In the genomic region with DNA sequence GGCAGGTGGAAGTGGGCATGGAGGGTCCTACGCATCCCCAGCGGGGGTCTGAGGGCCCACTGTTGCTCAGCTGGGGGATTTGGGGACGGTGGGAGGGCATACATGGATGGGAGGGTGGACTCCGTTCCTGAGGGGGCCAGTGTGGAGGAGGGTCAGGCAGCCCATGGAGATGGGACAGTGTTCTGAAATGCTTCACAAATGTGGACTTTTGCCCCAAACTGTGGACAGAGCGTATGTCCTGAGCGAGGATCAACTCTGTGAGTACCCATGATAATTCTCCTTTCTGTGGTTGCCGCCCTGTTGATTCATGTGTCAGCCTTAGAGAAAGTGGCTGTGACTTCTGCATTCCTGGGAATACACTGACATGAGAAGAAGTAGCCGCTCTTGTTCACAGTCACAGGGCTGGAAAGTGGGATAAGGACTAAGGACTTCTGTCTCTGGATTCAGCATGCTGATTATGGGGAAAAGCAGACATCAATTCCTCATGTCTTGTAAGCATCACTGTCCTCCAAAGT, we compare ENCODE assay signal across 9 cellular contexts. TPM values are rescaled to one million over a fixed set of nuclear protein-coding genes. Genes with fewer than 3 reads are reported as not detected.
DNase-seq lines count a peak whose midpoint lies in the region; ATAC-seq and TF ChIP-seq lines count a peak whose summit lies in the region.
"Had no signal": no experiment of that assay in that cellular context is flagged by ENCODE, and none has a peak within 500 bp of the region (broad histone marks: within the 10 kb centered on the region; RNA-seq: fewer than 3 reads in every experiment).

No MANE protein-coding gene starts in this region.

- H3K4me1 Mint-ChIP-seq in activated T-cell treated with anti-CD3 and anti-CD28 coated beads, Interleukin-2, amount 50 U/mL, for 4 hours (ENCODE audit: low read depth), result peaks cover 55% of the 10 kb centered on the region

- in situ Hi-C loops in astrocyte of the cerebellum (cut with HindIII; ENCODE audit: low sequenced_read_pairs), result no loop called here
- in situ Hi-C loops in transverse colon (cut with MboI; ENCODE audit: low pct_ligation_motif_present in 1 of 4, low pct_unique_long_range_greater_than_20kb in 1 of 4, low sequenced_read_pairs in 3 of 4), result no loop called here

- H3K27me3 Mint-ChIP-seq in activated T-cell treated with anti-CD3 and anti-CD28 coated beads, Interleukin-2, amount 50 U/mL, for 4 hours (ENCODE audit: low read depth), result no peaks in the 10 kb centered on the region

- ATAC-seq in activated T-cell treated with anti-CD3 and anti-CD28 coated beads, Interleukin-2, amount 50 U/mL, for 4 hours, result no peak
- ATAC-seq in lower lobe of right lung (peak in 1 of 2 donors; percentile 38), GM18511 (IDR thresholded peaks at IDR 0.05; ENCODE audit: unreplicated experiment) (no peak), HG02981 (IDR thresholded peaks at IDR 0.05; ENCODE audit: unreplicated experiment) (no peak)

- H3K36me3 Mint-ChIP-seq in activated T-cell treated with anti-CD3 and anti-CD28 coated beads, Interleukin-2, amount 50 U/mL, for 4 hours (ENCODE audit: insufficient read depth), result peaks cover 10% of the 10 kb centered on the region

- peak overlapping the region; percentile 29 for H3K4me3 ChIP-seq in astrocyte of the cerebellum (ENCODE audit: low read depth, low read length)
- no peak overlapping the region for H3K4me3 ChIP-seq in lower lobe of right lung
- no peak overlapping the region for H3K4me3 ChIP-seq in transverse colon

- 77% methylated on average over 8 of the region's 8 CpGs; no CpG with 5 or more reads in 1 of the 2 donors for WGBS in transverse colon (ENCODE audit: low coverage in 1 of 2), 2 donors

- no peak for TF ChIP-seq CTCF in astrocyte of the cerebellum (IDR thresholded peaks at IDR 0.05; ENCODE audit: low read depth, low read length, missing control alignments)
- TF ChIP-seq CTCF in lower lobe of right lung (IDR thresholded peaks at IDR 0.05), result no peak
- TF ChIP-seq CTCF in transverse colon (IDR thresholded peaks at IDR 0.05), result no peak

- no peaks in the 10 kb centered on the region for H3K9me3 Mint-ChIP-seq in activated T-cell treated with anti-CD3 and anti-CD28 coated beads, Interleukin-2, amount 50 U/mL, for 4 hours

- no peaks in the 10 kb centered on the region for H3K27me3 ChIP-seq in lower lobe of right lung (ENCODE audit: low read depth)
- H3K27me3 ChIP-seq in transverse colon, result no peaks in the 10 kb centered on the region

- H3K9me3 ChIP-seq in lower lobe of right lung (no peaks in the 10 kb centered on the region), transverse colon (no peaks in the 10 kb centered on the region)

- intact Hi-C loops in lower lobe of right lung (cut with DNase I) (no loop called here), transverse colon (cut with DNase I; ENCODE audit: low total_unique reads) (no loop called here)

- TF ChIP-seq POLR2A in transverse colon (IDR thresholded peaks at IDR 0.05), result no peak

- peak overlapping the region; percentile 77 for H3K4me3 Mint-ChIP-seq in activated T-cell treated with anti-CD3 and anti-CD28 coated beads, Interleukin-2, amount 50 U/mL, for 4 hours

- DNase-seq in activated T-cell treated with anti-CD3 and anti-CD28 coated beads, Interleukin-2, amount 50 U/mL, for 4 hours, result no peak
- no peak for DNase-seq in activated T-cell treated with anti-CD3 and anti-CD28 coated beads for 4 hours
- no peak for DNase-seq in astrocyte of the cerebellum (ENCODE audit: low read depth)
- no peak for DNase-seq in lower lobe of right lung
- DNase-seq in transverse colon, result no peak
- no peak for DNase-seq in stimulated activated CD8-positive, alpha-beta memory T cell treated with anti-CD3 and anti-CD28 coated beads, Interleukin-4, amount 100 ng/mL, for 48 hours

- H3K27ac ChIP-seq in lower lobe of right lung (peak overlapping the region; percentile 53), transverse colon (peak overlapping the region; percentile 60 to 73 (median 68))
- H3K27ac ChIP-seq: C4-2B had no signal

- H3K36me3 ChIP-seq in lower lobe of right lung (peaks cover 6% of the 10 kb centered on the region), transverse colon (no peaks in the 10 kb centered on the region)

- peaks cover 51% of the 10 kb centered on the region for H3K4me1 ChIP-seq in lower lobe of right lung
- peaks cover 17 to 53% (median 25%) of the 10 kb centered on the region in 4 donors for H3K4me1 ChIP-seq in transverse colon

- TF ChIP-seq EP300 in transverse colon (IDR thresholded peaks at IDR 0.05; ENCODE audit: low read depth), result no peak

RNA-seq across cellular contexts. Expression of a gene that starts 33.4 kb away (rescaled TPM):
- total RNA-seq in activated T-cell treated with anti-CD3 and anti-CD28 coated beads, Interleukin-2, amount 50 U/mL, for 4 hours, result 10 to 100 TPM; 23.2 to 25.7 (median 24.4) TPM
- 25.7 TPM for total RNA-seq in lower lobe of right lung
- 10 to 100 TPM; 30.9 to 65.1 (median 57.0) TPM for total RNA-seq in transverse colon
